Comparison of ENCODE assay signal across 21 cellular contexts in genomic region chr5:127236254-127236653, GRCh38. TPM values are rescaled to one million over a fixed set of nuclear protein-coding genes. Genes with fewer than 3 reads are reported as not detected.
DNase-seq lines count a peak whose midpoint lies in the region; FAIRE-seq and TF ChIP-seq lines count a peak whose summit lies in the region.
"Had no signal": no experiment of that assay in that cellular context is flagged by ENCODE, and none has a peak within 500 bp of the region (broad histone marks: within the 10 kb centered on the region; RNA-seq: fewer than 3 reads in every experiment).

No MANE protein-coding gene starts in this region.

- peak; percentile 13 for DNase-seq in NCI-H345 (lab: John Stamatoyannopoulos, UW)
- DNase-seq in NCI-H345 treated with DMSO at 0.1 percent for 48 hours (lab: John Stamatoyannopoulos, UW; ENCODE audit: unreplicated experiment), result no peak
- DNase-seq in DMS53 treated with DMSO at 0.1 percent for 48 hours (lab: John Stamatoyannopoulos, UW; ENCODE audit: unreplicated experiment), result peak; percentile 29
- DNase-seq in fibroblast of villous mesenchyme (ENCODE audit: low read depth), result peak; percentile 4
- DNase-seq in prostate gland (ENCODE audit: low spot score), result peak; percentile 25
- DNase-seq in SKM-1 treated with dmso at 0.1 percent for 144 hours (lab: John Stamatoyannopoulos, UW; ENCODE audit: unreplicated experiment), result no peak
- DNase-seq in epidermal melanocyte (ENCODE audit: insufficient read length, low spot score), result no peak
- DNase-seq in GM19239 (ENCODE audit: insufficient read length, low spot score), result no peak
- DNase-seq: AML-193; CD4-positive, alpha-beta memory T cell; DMS153; DND-41; EL; HCEC 1CT had no signal

- H3K27me3 ChIP-seq in prostate gland (replicated peaks; ENCODE audit: insufficient read depth), result no peaks in the 10 kb centered on the region

- no peak for FAIRE-seq in GM19239 (lab: Jason Lieb, UNC)
- FAIRE-seq: A549, GM12892, GM18507, H54 had no signal

- intact Hi-C loops in prostate gland (cut with DNase I), result no loop called here

- H3K4me3 ChIP-seq in fibroblast of villous mesenchyme (ENCODE audit: low read depth, low read length) (no peak overlapping the region), prostate gland (no peak overlapping the region)
- H3K4me3 ChIP-seq: A549, GM23338 had no signal

- no peaks in the 10 kb centered on the region for H3K9me3 ChIP-seq in prostate gland
- H3K9me3 ChIP-seq: A549 had no signal

- H3K36me3 ChIP-seq in prostate gland, result no peaks in the 10 kb centered on the region

- no peaks in the 10 kb centered on the region for H3K4me1 ChIP-seq in prostate gland (replicated peaks)
- H3K4me1 ChIP-seq: A549 had no signal

- TF ChIP-seq POLR2A in prostate gland (IDR thresholded peaks at IDR 0.05), result no peak

- WGBS in prostate gland, result 45% methylated on average over 1 of the region's 1 CpG

- TF ChIP-seq CTCF in fibroblast of villous mesenchyme (IDR thresholded peaks at IDR 0.05; ENCODE audit: insufficient read depth, low read depth, low read length) (no peak), prostate gland (IDR thresholded peaks at IDR 0.05) (no peak)

- H3K27ac ChIP-seq in prostate gland, result peak overlapping the region in 1 of 2 donors; percentile 2
- H3K27ac ChIP-seq: 22Rv1, A549 had no signal

RNA-seq across cellular contexts. Expression of gene MEGF10, which starts 54.3 kb away (rescaled TPM):
- total RNA-seq in fibroblast of villous mesenchyme (0.97 and 1.3 TPM in 2 replicates), prostate gland (1 to 10 TPM in 1 of 2 donors, under 1 TPM in 1; 0.77 to 7.9 TPM)
- total RNA-seq: CD4-positive, alpha-beta memory T cell; HT-29 had no signal

Comparison
In these comparisons a context has a peak if more than half of its experiments do, and no peak if none do; other contexts are left out.
1. DNase-seq: peak in NCI-H345 (single experiment), DMS53 treated with DMSO at 0.1 percent for 48 hours (single experiment), fibroblast of villous mesenchyme (single experiment) and prostate gland (single experiment); none in NCI-H345 treated with DMSO at 0.1 percent for 48 hours (single experiment), SKM-1 treated with dmso at 0.1 percent for 144 hours (single experiment), epidermal melanocyte (single experiment) and GM19239 (single experiment).